1 cellular context compared by ENCODE assay signal in genomic region chr1:35692310-35692709, GRCh38.
TF ChIP-seq lines count a peak whose summit lies in the region.

No MANE protein-coding gene starts in this region.

TF ChIP-seq in K562, 482 proteins besides CTCF, POLR2A, EP300 and RAD21 (continued from another document):
- TF ChIP-seq SMAD1 (IDR thresholded peaks at IDR 0.05; ENCODE audit: low read depth, low read length, partially characterized antibody) (no peak), TOE1 (IDR thresholded peaks at IDR 0.05; ENCODE audit: borderline replicate concordance) (no peak), TOE1 (CRISPR knock-in tag; IDR thresholded peaks at IDR 0.05; ENCODE audit: borderline replicate concordance, low read depth) (no peak), MTA1 (IDR thresholded peaks at IDR 0.05; ENCODE audit: borderline replicate concordance) (no peak), NCOA4 (IDR thresholded peaks at IDR 0.05; ENCODE audit: partially characterized antibody) (no peak)
